Comparison of ENCODE assay signal across 24 cellular contexts in genomic region chr6:170524188-170524535, GRCh38. TPM values are rescaled to one million over a fixed set of nuclear protein-coding genes. Genes with fewer than 3 reads are reported as not detected.
A peak's percentile ranks its signal among the peaks of the same experiment; 100 is the strongest.
DNase-seq lines count a peak whose midpoint lies in the region; ATAC-seq and TF ChIP-seq lines count a peak whose summit lies in the region.
"Had no signal": no experiment of that assay in that cellular context is flagged by ENCODE, and none has a peak within 500 bp of the region (broad histone marks: within the 10 kb centered on the region; RNA-seq: fewer than 3 reads in every experiment).

No MANE protein-coding gene starts in this region.

- TF ChIP-seq POLR2A in heart left ventricle (IDR thresholded peaks at IDR 0.05) = no peak

- DNase-seq in NCI-H524 (lab: John Stamatoyannopoulos, UW) = peak; percentile 81 to 92
- DNase-seq in heart left ventricle = peak in 4 of 5 donors; percentile 32 to 67 (median 54)
- no peak for DNase-seq in nephron progenitor cell
- no peak for DNase-seq in foreskin melanocyte
- no peak for DNase-seq in NOMO-1 (lab: John Stamatoyannopoulos, UW; ENCODE audit: unreplicated experiment in 2 of 2)
- DNase-seq in activated CD4-positive, alpha-beta T cell treated with anti-CD3 and anti-CD28 coated beads, Interleukin-2, amount 10 ng/mL, durations not matched to agents 7 days and 5 days = no peak
- DNase-seq: activated CD4-positive, alpha-beta memory T cell treated with anti-CD3 and anti-CD28 coated beads for 36 hours; activated naive CD8-positive, alpha-beta T cell treated with anti-CD3 and anti-CD28 coated beads for 36 hours; DMS153; islet precursor cell; MM.1S; NCI-H2029 treated with DMSO at 0.1 percent for 48 hours; NCI-H446; RPMI8226; small intestine; stimulated activated CD4-positive, alpha-beta T cell treated with anti-CD3 and anti-CD28 coated beads, Interleukin-1b, Interleukin-23, amount 100 ng/mL, for 48 hours; stimulated activated naive CD4-positive, alpha-beta T cell treated with Interleukin-2 at 50 U/mL for 16 hours had no signal

- H3K27me3 Mint-ChIP-seq in nephron progenitor cell (ENCODE audit: low read depth, poor library complexity) = no peaks in the 10 kb centered on the region
- H3K27me3 Mint-ChIP-seq in activated CD4-positive, alpha-beta T cell treated with anti-CD3 and anti-CD28 coated beads, Interleukin-2, amount 10 ng/mL, durations not matched to agents 7 days and 5 days = peaks cover 19% of the 10 kb centered on the region
- H3K27me3 Mint-ChIP-seq: activated CD4-positive, alpha-beta memory T cell treated with anti-CD3 and anti-CD28 coated beads for 36 hours had no signal

- peaks cover 22% of the 10 kb centered on the region for H3K9me3 Mint-ChIP-seq in nephron progenitor cell
- no peaks in the 10 kb centered on the region for H3K9me3 Mint-ChIP-seq in activated CD4-positive, alpha-beta T cell treated with anti-CD3 and anti-CD28 coated beads, Interleukin-2, amount 10 ng/mL, durations not matched to agents 7 days and 5 days
- H3K9me3 Mint-ChIP-seq: activated CD4-positive, alpha-beta memory T cell treated with anti-CD3 and anti-CD28 coated beads for 36 hours; activated naive CD8-positive, alpha-beta T cell treated with anti-CD3 and anti-CD28 coated beads for 36 hours; activated T-helper 2 cell treated with anti-CD3 and anti-CD28 coated beads, Interferon-gamma antibody, Interleukin-2, Interleukin-4, amounts not matched to agents 10 μg/mL and 5 μg/mL and 100 μg/mL, durations not matched to agents 14 hours and 24 hours and 36 hours; natural killer cell treated with Interleukin-12 subunit alpha and Interleukin-12 subunit beta and Interleukin-15 and Interleukin-18, amount 100 ng/mL, for 72 hours had no signal

- ATAC-seq in heart left ventricle (peak; percentile 83 to 94 (median 94)), HG02981 (IDR thresholded peaks at IDR 0.05; ENCODE audit: unreplicated experiment) (no peak)

- H3F3A ChIP-seq in Loucy (ENCODE audit: low read depth) = no peaks in the 10 kb centered on the region

- H3K9me2 ChIP-seq in Loucy (replicated peaks; ENCODE audit: low read depth, low read length) = no peaks in the 10 kb centered on the region

- no peaks in the 10 kb centered on the region for H3K79me2 ChIP-seq in Loucy (ENCODE audit: insufficient read depth, low read length)

- WGBS in heart left ventricle, 4 donors = 37 to 57% (median 54%) methylated on average over 4 of the region's 4 CpGs

- H3K9me3 ChIP-seq in Loucy (ENCODE audit: insufficient read depth, low read depth, low read length) = no peaks in the 10 kb centered on the region
- no peaks in the 10 kb centered on the region for H3K9me3 ChIP-seq in heart left ventricle
- H3K9me3 ChIP-seq: BLaER1, suprapubic skin had no signal

- POLR2A ChIA-PET in activated CD4-positive, alpha-beta T cell treated with anti-CD3 and anti-CD28 coated beads, Interleukin-2, amount 10 ng/mL, durations not matched to agents 7 days and 5 days (lab: Charles Lee) = no interaction called here

- H3K36me3 ChIP-seq in Loucy (ENCODE audit: insufficient read depth, low read length) (no peaks in the 10 kb centered on the region), heart left ventricle (no peaks in the 10 kb centered on the region)
- H3K36me3 ChIP-seq: BLaER1, suprapubic skin had no signal

- no peak for TF ChIP-seq CTCF in Loucy (conservative IDR thresholded peaks at IDR 0.05; ENCODE audit: low read length)
- TF ChIP-seq CTCF in heart left ventricle (IDR thresholded peaks at IDR 0.05) = no peak
- no peak for TF ChIP-seq CTCF in nephron progenitor cell (IDR thresholded peaks at IDR 0.05)

- H3K9ac ChIP-seq in Loucy (ENCODE audit: low read depth, low read length, poor library complexity, severe bottlenecking) = no peak overlapping the region
- H3K9ac ChIP-seq: BLaER1 had no signal

- no peak overlapping the region for H3K4me3 Mint-ChIP-seq in nephron progenitor cell
- H3K4me3 Mint-ChIP-seq in activated CD4-positive, alpha-beta T cell treated with anti-CD3 and anti-CD28 coated beads, Interleukin-2, amount 10 ng/mL, durations not matched to agents 7 days and 5 days = no peak overlapping the region
- H3K4me3 Mint-ChIP-seq: activated CD4-positive, alpha-beta memory T cell treated with anti-CD3 and anti-CD28 coated beads for 36 hours; activated naive CD8-positive, alpha-beta T cell treated with anti-CD3 and anti-CD28 coated beads for 36 hours had no signal

- H3K27ac Mint-ChIP-seq in nephron progenitor cell = peak overlapping the region; percentile 78
- no peak overlapping the region for H3K27ac Mint-ChIP-seq in activated CD4-positive, alpha-beta T cell treated with anti-CD3 and anti-CD28 coated beads, Interleukin-2, amount 10 ng/mL, durations not matched to agents 7 days and 5 days
- H3K27ac Mint-ChIP-seq: activated CD4-positive, alpha-beta memory T cell treated with anti-CD3 and anti-CD28 coated beads for 36 hours; activated naive CD8-positive, alpha-beta T cell treated with anti-CD3 and anti-CD28 coated beads for 36 hours; activated T-helper 2 cell treated with anti-CD3 and anti-CD28 coated beads, Interferon-gamma antibody, Interleukin-2, Interleukin-4, amounts not matched to agents 10 μg/mL and 5 μg/mL and 100 μg/mL, durations not matched to agents 14 hours and 24 hours and 36 hours; natural killer cell treated with Interleukin-12 subunit alpha and Interleukin-12 subunit beta and Interleukin-15 and Interleukin-18, amount 100 ng/mL, for 72 hours had no signal

- H3K4me1 Mint-ChIP-seq in nephron progenitor cell = peaks cover 11% of the 10 kb centered on the region
- H3K4me1 Mint-ChIP-seq in activated CD4-positive, alpha-beta T cell treated with anti-CD3 and anti-CD28 coated beads, Interleukin-2, amount 10 ng/mL, durations not matched to agents 7 days and 5 days = peaks cover 18% of the 10 kb centered on the region

- no peak overlapping the region for H3K4me3 ChIP-seq in Loucy (ENCODE audit: low read length, poor library complexity, severe bottlenecking)
- no peak overlapping the region for H3K4me3 ChIP-seq in heart left ventricle
- H3K4me3 ChIP-seq: BLaER1, SK-N-MC, suprapubic skin had no signal

- H3K27me3 ChIP-seq in Loucy (ENCODE audit: insufficient read depth, low read length, poor library complexity, severe bottlenecking) = no peaks in the 10 kb centered on the region
- no peaks in the 10 kb centered on the region for H3K27me3 ChIP-seq in heart left ventricle
- H3K27me3 ChIP-seq: BLaER1, suprapubic skin had no signal

- CTCF ChIA-PET in activated CD4-positive, alpha-beta T cell treated with anti-CD3 and anti-CD28 coated beads, Interleukin-2, amount 10 ng/mL, durations not matched to agents 7 days and 5 days (lab: Charles Lee) = interaction anchor here (0.7 kb wide), 1 partner anchor 782 kb away, joined by 5 read pairs; no protein-coding TSS in a partner anchor

- peaks cover 14% of the 10 kb centered on the region for H3K36me3 Mint-ChIP-seq in nephron progenitor cell (ENCODE audit: low read depth)
- H3K36me3 Mint-ChIP-seq in activated CD4-positive, alpha-beta T cell treated with anti-CD3 and anti-CD28 coated beads, Interleukin-2, amount 10 ng/mL, durations not matched to agents 7 days and 5 days (ENCODE audit: low read depth) = no peaks in the 10 kb centered on the region
- H3K36me3 Mint-ChIP-seq: activated CD4-positive, alpha-beta memory T cell treated with anti-CD3 and anti-CD28 coated beads for 36 hours; activated naive CD8-positive, alpha-beta T cell treated with anti-CD3 and anti-CD28 coated beads for 36 hours had no signal

- H3K4me1 ChIP-seq in Loucy (ENCODE audit: insufficient read depth, low read length, poor library complexity, severe bottlenecking) (peaks cover 33% of the 10 kb centered on the region), heart left ventricle (peaks cover 0 to 28% (median 21%) of the 10 kb centered on the region in 12 donors)
- H3K4me1 ChIP-seq: suprapubic skin had no signal

- H4K20me1 ChIP-seq in Loucy (ENCODE audit: insufficient read depth, low read length, poor library complexity, severe bottlenecking) = no peaks in the 10 kb centered on the region
- H4K20me1 ChIP-seq: BLaER1 had no signal

- intact Hi-C loops in heart left ventricle (cut with DNase I) = loop anchor here in 8 of 10 donors (5.0 to 10.0 kb wide), 9 partner anchors 209 to 1569 kb away; partner anchors contain the start of genes FAM120B (in 4 of the 8) and DLL1 (in 3 of the 8)

- H2AFZ ChIP-seq in Loucy (ENCODE audit: low read length) = no peak overlapping the region

- H3K27ac ChIP-seq in heart left ventricle = peak overlapping the region; percentile 35 to 88 (median 73)
- H3K27ac ChIP-seq: BLaER1, SK-N-MC, suprapubic skin had no signal

- peak overlapping the region; percentile 41 for H3K4me2 ChIP-seq in Loucy (ENCODE audit: low read depth, low read length, poor library complexity, severe bottlenecking)
- H3K4me2 ChIP-seq: BLaER1 had no signal

RNA-seq across cellular contexts. Expression of gene PSMB1, which starts 28.9 kb away (rescaled TPM):
- total RNA-seq in heart left ventricle = 100 to 1,000 TPM; 124 to 273 (median 146) TPM
- 100 to 1,000 TPM; 287 to 313 TPM for polyA plus RNA-seq in heart left ventricle
- total RNA-seq in activated CD4-positive, alpha-beta T cell treated with anti-CD3 and anti-CD28 coated beads, Interleukin-2, amount 10 ng/mL, durations not matched to agents 7 days and 5 days = 100 to 1,000 TPM; 117 to 148 TPM

RNA-seq across cellular contexts. Expression of gene TBP, which starts 30.0 kb away (rescaled TPM):
- total RNA-seq in heart left ventricle = 10 to 100 TPM in 2 of 9 donors, 1 to 10 TPM in 7; 6.5 to 19.1 (median 8.9) TPM
- 1 to 10 TPM; 6.7 to 8.8 TPM for polyA plus RNA-seq in heart left ventricle
- total RNA-seq in activated CD4-positive, alpha-beta T cell treated with anti-CD3 and anti-CD28 coated beads, Interleukin-2, amount 10 ng/mL, durations not matched to agents 7 days and 5 days = 10 to 100 TPM; 19.7 to 23.6 TPM

Comparison
In these comparisons a context has a peak if more than half of its experiments do, and no peak if none do; other contexts are left out.
1. DNase-seq: peak in NCI-H524 (2 of 2) and heart left ventricle (4 of 5); none in nephron progenitor cell (single experiment), foreskin melanocyte (single experiment), NOMO-1 (0 of 2) and activated CD4-positive, alpha-beta T cell treated with anti-CD3 and anti-CD28 coated beads, Interleukin-2, amount 10 ng/mL, durations not matched to agents 7 days and 5 days (single experiment).